In genomic region chr11:99098751-99099150, GRCh38 we compare ENCODE assay signal across 12 cellular contexts.
DNase-seq lines count a peak whose midpoint lies in the region; ATAC-seq lines count a peak whose summit lies in the region.
"Had no signal": no experiment of that assay in that cellular context is flagged by ENCODE, and none has a peak within 500 bp of the region (broad histone marks: within the 10 kb centered on the region; RNA-seq: fewer than 3 reads in every experiment).

No MANE protein-coding gene starts in this region.

- no peak overlapping the region for H3K27ac Mint-ChIP-seq in activated CD8-positive, alpha-beta memory T cell treated with anti-CD3 and anti-CD28 coated beads, Interleukin-2, amount 10 ng/mL, durations not matched to agents 7 days and 5 days

- peak; percentile 99 for ATAC-seq in GM18519 (IDR thresholded peaks at IDR 0.05; ENCODE audit: low FRiP score, unreplicated experiment)
- peak; percentile 99 for ATAC-seq in GM21528 (IDR thresholded peaks at IDR 0.05; ENCODE audit: low FRiP score, unreplicated experiment)
- ATAC-seq in HG03135 (IDR thresholded peaks at IDR 0.05; ENCODE audit: unreplicated experiment) = peak; percentile 89
- no peak for ATAC-seq in activated CD8-positive, alpha-beta memory T cell treated with anti-CD3 and anti-CD28 coated beads, Interleukin-2, amount 10 ng/mL, durations not matched to agents 7 days and 5 days
- ATAC-seq: lower lobe of right lung had no signal

- H3K27me3 Mint-ChIP-seq in activated CD8-positive, alpha-beta memory T cell treated with anti-CD3 and anti-CD28 coated beads, Interleukin-2, amount 10 ng/mL, durations not matched to agents 7 days and 5 days = no peaks in the 10 kb centered on the region

- no peaks in the 10 kb centered on the region for H3K36me3 Mint-ChIP-seq in activated CD8-positive, alpha-beta memory T cell treated with anti-CD3 and anti-CD28 coated beads, Interleukin-2, amount 10 ng/mL, durations not matched to agents 7 days and 5 days

- peaks cover 4% of the 10 kb centered on the region for H3K9me3 Mint-ChIP-seq in activated CD8-positive, alpha-beta memory T cell treated with anti-CD3 and anti-CD28 coated beads, Interleukin-2, amount 10 ng/mL, durations not matched to agents 7 days and 5 days (ENCODE audit: low read depth)

- DNase-seq in SHP77 treated with DMSO at 0.1 percent for 48 hours (lab: John Stamatoyannopoulos, UW) (peak; percentile 5), HuH-7.5 (ENCODE audit: low spot score) (no peak), NCI-H226 (no peak)
- DNase-seq in activated CD4-positive, alpha-beta T cell treated with anti-CD3 and anti-CD28 coated beads, Interleukin-2, amount 50 U/mL, for 4 hours = no peak
- DNase-seq in activated CD8-positive, alpha-beta memory T cell treated with anti-CD3 and anti-CD28 coated beads, Interleukin-2, amount 10 ng/mL, durations not matched to agents 7 days and 5 days = no peak
- DNase-seq: activated T-cell treated with anti-CD3 and anti-CD28 coated beads, Interleukin-2, amount 50 U/mL, for 48 hours; C1 segment of cervical spinal cord; caudate nucleus; lower lobe of right lung had no signal

- H3K4me1 Mint-ChIP-seq in activated CD8-positive, alpha-beta memory T cell treated with anti-CD3 and anti-CD28 coated beads, Interleukin-2, amount 10 ng/mL, durations not matched to agents 7 days and 5 days = no peaks in the 10 kb centered on the region

- no peak overlapping the region for H3K4me3 Mint-ChIP-seq in activated CD8-positive, alpha-beta memory T cell treated with anti-CD3 and anti-CD28 coated beads, Interleukin-2, amount 10 ng/mL, durations not matched to agents 7 days and 5 days

- CTCF ChIA-PET in activated CD8-positive, alpha-beta memory T cell treated with anti-CD3 and anti-CD28 coated beads, Interleukin-2, amount 10 ng/mL, durations not matched to agents 7 days and 5 days (lab: Charles Lee) = no interaction called here
